ENCODE assay signal across 20 cellular contexts in genomic region chr5:174180639-174181038, GRCh38.
"Had no signal": no experiment of that assay in that cellular context is flagged by ENCODE, and none has a peak within 500 bp of the region (broad histone marks: within the 10 kb centered on the region; RNA-seq: fewer than 3 reads in every experiment).

No MANE protein-coding gene starts in this region.

- ATAC-seq: Panc1, PC-3 had no signal

- H3K27ac ChIP-seq: RWPE1 had no signal

- DNase-seq: Karpas-422, KG1, MM.1S, NCI-H1092 treated with DMSO at 0.1 percent for 48 hours, NCI-H1436, NCI-H187, NCI-H2029, NCI-H2081 treated with DMSO at 0.1 percent for 48 hours, NCI-H2171, NCI-H226, NCI-H446, NCI-H510A, NCI-H524 treated with DMSO at 0.1 percent for 48 hours, NCI-H69, NCI-H774, PC-3, SHP77, SK-N-SH had no signal

- H3K9me3 ChIP-seq: SK-N-SH had no signal
